Comparison of ENCODE assay signal across 13 cellular contexts in the genomic region with DNA sequence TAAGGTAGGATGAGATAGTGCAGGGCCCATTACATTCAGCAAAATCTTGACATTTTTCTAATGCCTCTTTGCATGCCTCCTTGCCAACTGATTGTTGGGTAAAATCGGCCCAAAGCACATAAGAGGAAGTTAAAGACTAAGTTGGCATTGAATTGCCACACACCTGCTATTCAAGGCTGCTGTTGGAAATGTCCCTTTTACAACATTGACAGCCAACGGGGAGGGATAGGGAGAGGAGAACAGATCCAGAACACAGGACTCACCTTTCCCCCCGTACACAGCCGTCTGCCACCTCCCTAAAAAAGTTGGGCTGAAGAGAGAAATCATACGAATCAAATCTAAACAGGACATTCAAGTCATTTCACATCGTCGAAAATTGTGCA. TPM values are rescaled to one million over a fixed set of nuclear protein-coding genes. Genes with fewer than 3 reads are reported as not detected.
A peak's percentile ranks its signal among the peaks of the same experiment; 100 is the strongest.
DNase-seq lines count a peak whose midpoint lies in the region; ATAC-seq and TF ChIP-seq lines count a peak whose summit lies in the region.
"Had no signal": no experiment of that assay in that cellular context is flagged by ENCODE, and none has a peak within 500 bp of the region (broad histone marks: within the 10 kb centered on the region; RNA-seq: fewer than 3 reads in every experiment).

No MANE protein-coding gene starts in this region.

- CTCF ChIA-PET in Calu3 (lab: Charles Lee): no interaction called here

- H3K4me1 ChIP-seq in HUES6 (ENCODE audit: control insufficient read depth, insufficient read depth, low read length) (0 out of 2 replicates have a peak, but pooled peaks cover 8% of the 10 kb centered on the region), endodermal cell (ENCODE audit: control insufficient read depth, insufficient read depth, low read length) (no peaks in the 10 kb centered on the region)

- H3K4me3 Mint-ChIP-seq in Calu3 (ENCODE audit: low read depth, unreplicated experiment): peak overlapping the region; percentile 49
- H3K4me3 Mint-ChIP-seq in endodermal cell: peak overlapping the region; percentile 43
- peak overlapping the region; percentile 84 for H3K4me3 Mint-ChIP-seq in nephron progenitor cell
- H3K4me3 Mint-ChIP-seq: activated CD8-positive, alpha-beta memory T cell treated with anti-CD3 and anti-CD28 coated beads, Interleukin-2, amount 10 ng/mL, durations not matched to agents 7 days and 5 days; T-helper 2 cell treated with Interferon-gamma antibody and Interleukin-4, amounts not matched to agents 5 μg/mL and 100 μg/mL, for 36 hours had no signal

- TF ChIP-seq CTCF in Calu3 (IDR thresholded peaks at IDR 0.05; ENCODE audit: unreplicated experiment) (no peak), endodermal cell (conservative IDR thresholded peaks at IDR 0.05) (no peak), nephron progenitor cell (IDR thresholded peaks at IDR 0.05) (no peak)

- WGBS in endodermal cell (ENCODE audit: insufficient coverage in 1 of 2, insufficient read length in 1 of 2), 2 experiments: 50 to 53% methylated on average over 2 to 7 of the region's 7 CpGs

- no peaks in the 10 kb centered on the region for H3K9me3 ChIP-seq in HUES6 (ENCODE audit: control insufficient read depth, insufficient read depth, low read depth, low read length)
- no peaks in the 10 kb centered on the region for H3K9me3 ChIP-seq in endodermal cell (ENCODE audit: control insufficient read depth, low read length)
- H3K9me3 ChIP-seq: mucosa of descending colon, right atrium auricular region had no signal

- H3K36me3 Mint-ChIP-seq in Calu3 (ENCODE audit: insufficient read depth, unreplicated experiment) (no peaks in the 10 kb centered on the region), endodermal cell (ENCODE audit: low read depth) (no peaks in the 10 kb centered on the region), nephron progenitor cell (ENCODE audit: low read depth) (no peaks in the 10 kb centered on the region)
- H3K36me3 Mint-ChIP-seq: activated CD8-positive, alpha-beta memory T cell treated with anti-CD3 and anti-CD28 coated beads, Interleukin-2, amount 10 ng/mL, durations not matched to agents 7 days and 5 days had no signal

- BruUV-seq in Calu3 (replicated peaks; lab: Mats Ljungman, UMichigan): no TSS peak

- H3K9me3 Mint-ChIP-seq in Calu3 (ENCODE audit: low read depth, unreplicated experiment) (no peaks in the 10 kb centered on the region), endodermal cell (no peaks in the 10 kb centered on the region), nephron progenitor cell (no peaks in the 10 kb centered on the region)
- H3K9me3 Mint-ChIP-seq: T-helper 2 cell treated with Interferon-gamma antibody and Interleukin-4, amounts not matched to agents 5 μg/mL and 100 μg/mL, for 36 hours had no signal

- H3K4me1 Mint-ChIP-seq in Calu3 (ENCODE audit: low read depth, unreplicated experiment): no peaks in the 10 kb centered on the region
- peaks cover 4% of the 10 kb centered on the region for H3K4me1 Mint-ChIP-seq in endodermal cell
- H3K4me1 Mint-ChIP-seq in nephron progenitor cell: peaks cover 10% of the 10 kb centered on the region

- ATAC-seq in HG03095 (IDR thresholded peaks at IDR 0.05; ENCODE audit: unreplicated experiment): no peak
- ATAC-seq: activated CD8-positive, alpha-beta memory T cell treated with anti-CD3 and anti-CD28 coated beads, Interleukin-2, amount 10 ng/mL, durations not matched to agents 7 days and 5 days had no signal

- H3K27me3 Mint-ChIP-seq in Calu3 (ENCODE audit: unreplicated experiment) (peaks cover 24% of the 10 kb centered on the region), endodermal cell (ENCODE audit: insufficient read depth) (peaks cover 73% of the 10 kb centered on the region), nephron progenitor cell (ENCODE audit: low read depth, poor library complexity) (peaks cover 72% of the 10 kb centered on the region)

- H3K27me3 ChIP-seq in HUES6 (ENCODE audit: control insufficient read depth, insufficient read depth, low read length) (peaks cover 60% of the 10 kb centered on the region), endodermal cell (ENCODE audit: control insufficient read depth, insufficient read depth, low read length, poor library complexity, severe bottlenecking) (peaks cover 75% of the 10 kb centered on the region)

- H3K27ac Mint-ChIP-seq in Calu3 (ENCODE audit: unreplicated experiment): no peak overlapping the region
- no peak overlapping the region for H3K27ac Mint-ChIP-seq in endodermal cell
- H3K27ac Mint-ChIP-seq in nephron progenitor cell: no peak overlapping the region
- H3K27ac Mint-ChIP-seq: activated CD8-positive, alpha-beta memory T cell treated with anti-CD3 and anti-CD28 coated beads, Interleukin-2, amount 10 ng/mL, durations not matched to agents 7 days and 5 days; T-helper 2 cell treated with Interferon-gamma antibody and Interleukin-4, amounts not matched to agents 5 μg/mL and 100 μg/mL, for 36 hours had no signal

- H3K4me3 ChIP-seq in HUES6 (ENCODE audit: low read depth, low read length) (peak overlapping the region; percentile 73), endodermal cell (ENCODE audit: low read length) (peak overlapping the region; percentile 72)
- H3K4me3 ChIP-seq: mucosa of descending colon, PC-9 had no signal

- no peak overlapping the region for H3K27ac ChIP-seq in HUES6 (ENCODE audit: low read depth, low read length)
- H3K27ac ChIP-seq in endodermal cell (ENCODE audit: low read depth, low read length): no peak overlapping the region
- H3K27ac ChIP-seq: PC-9, right atrium auricular region had no signal

- DNase-seq in Calu3 (no peak), endodermal cell (no peak), nephron progenitor cell (no peak), C1 segment of cervical spinal cord (lab: John Stamatoyannopoulos, UW) (no peak), inferior parietal cortex (ENCODE audit: extremely low spot score) (no peak)
- DNase-seq: activated CD8-positive, alpha-beta memory T cell treated with anti-CD3 and anti-CD28 coated beads, Interleukin-2, amount 10 ng/mL, durations not matched to agents 7 days and 5 days; PC-9 had no signal

- H3K9ac ChIP-seq in HUES6 (ENCODE audit: low read length) (no peak overlapping the region), endodermal cell (ENCODE audit: extremely low read depth, low read length, poor library complexity, severe bottlenecking) (no peak overlapping the region)

- intact Hi-C loops in Calu3 (cut with micrococcal nuclease; ENCODE audit: unreplicated experiment): no loop called here

- H3K36me3 ChIP-seq in HUES6 (ENCODE audit: control insufficient read depth, insufficient read depth, low read length) (no peaks in the 10 kb centered on the region), endodermal cell (ENCODE audit: control insufficient read depth, insufficient read depth, low read length) (no peaks in the 10 kb centered on the region)
- H3K36me3 ChIP-seq: right atrium auricular region had no signal

RNA-seq across cellular contexts. Expression of a gene that starts 0.7 kb away (rescaled TPM):
- total RNA-seq in Calu3 (2022) (not detected in 2 replicates), endodermal cell (not detected)
- polyA plus RNA-seq in endodermal cell (2013, experiment 1 of 2): not detected
- not detected for polyA plus RNA-seq in endodermal cell (2013, experiment 2 of 2)
- total RNA-seq: activated CD8-positive, alpha-beta memory T cell treated with anti-CD3 and anti-CD28 coated beads, Interleukin-2, amount 10 ng/mL, durations not matched to agents 7 days and 5 days; M059J; mucosa of descending colon; PC-9; right atrium auricular region had no signal

RNA-seq across cellular contexts. Expression of a gene that starts 26.1 kb away (rescaled TPM):
- total RNA-seq in Calu3 (2022) (22.5 and 25.0 TPM in 2 replicates), endodermal cell (10 to 100 TPM; 24.5 to 26.3 TPM)
- polyA plus RNA-seq in endodermal cell (2013, experiment 1 of 2): 15.7 TPM
- 20.6 TPM for polyA plus RNA-seq in endodermal cell (2013, experiment 2 of 2)
